14 cellular contexts compared by ENCODE assay signal in genomic region chr7:81173766-81174281, GRCh38.
DNase-seq lines count a peak whose midpoint lies in the region; ATAC-seq, FAIRE-seq and TF ChIP-seq lines count a peak whose summit lies in the region.
"Had no signal": no experiment of that assay in that cellular context is flagged by ENCODE, and none has a peak within 500 bp of the region (broad histone marks: within the 10 kb centered on the region; RNA-seq: fewer than 3 reads in every experiment).

No MANE protein-coding gene starts in this region.

- no peaks in the 10 kb centered on the region for H3K36me3 ChIP-seq in Panc1 (ENCODE audit: control insufficient read depth, insufficient read depth, low read length)
- no peaks in the 10 kb centered on the region for H3K36me3 ChIP-seq in pancreas

- H3K4me3 ChIP-seq in Panc1 (ENCODE audit: low read depth in 2 of 2, low read length in 2 of 2): peak overlapping the region in 1 of 2 experiments; percentile 45; a peak in 2 of 4 replicates
- H3K4me3 ChIP-seq in pancreas: no peak overlapping the region

- TF ChIP-seq CTCF in Panc1 (IDR thresholded peaks at IDR 0.05) (no peak), pancreas (IDR thresholded peaks at IDR 0.05) (no peak)

- H3K9me3 ChIP-seq in Panc1 (ENCODE audit: control insufficient read depth, insufficient read depth, low read depth, low read length): peaks cover 6% of the 10 kb centered on the region; the same call in 1 of the 2 replicates
- H3K9me3 ChIP-seq in pancreas: no peaks in the 10 kb centered on the region

- H3K27me3 ChIP-seq in Panc1 (ENCODE audit: control insufficient read depth, insufficient read depth, low read length) (no peaks in the 10 kb centered on the region), pancreas (no peaks in the 10 kb centered on the region)

- in situ Hi-C loops in Panc1 (cut with HindIII; ENCODE audit: low pct_unique_long_range_greater_than_20kb, low sequenced_read_pairs): no loop called here

- WGBS in pancreas, 2 donors: 12 to 14% methylated on average over 7 of the region's 7 CpGs

- CTCF ChIA-PET in Panc1 (lab: Charles Lee): no interaction called here

- intact Hi-C loops in Panc1 (cut with micrococcal nuclease; ENCODE audit: unreplicated experiment) (loop anchor here (5.0 kb wide), 1 partner anchor 252 kb away; no protein-coding TSS in a partner anchor), pancreas (cut with DNase I) (no loop called here)

- peaks cover 22% of the 10 kb centered on the region for H3K4me1 ChIP-seq in Panc1 (ENCODE audit: control insufficient read depth, insufficient read depth, low read length)
- H3K4me1 ChIP-seq in pancreas: peaks cover 0 to 6% (median 4%) of the 10 kb centered on the region in 3 donors

- no peak for FAIRE-seq in pancreas (lab: Jason Lieb, UNC)

- BruUV-seq in Panc1 (replicated peaks; lab: Mats Ljungman, UMichigan): no TSS peak

- H3K27ac ChIP-seq in Panc1 (ENCODE audit: low read length) (peak overlapping the region; percentile 98), epithelial cell of prostate (peak overlapping the region; percentile 35), pancreas (no peak overlapping the region)

- peak; percentile 98 for ATAC-seq in Panc1
- ATAC-seq in pancreas: peak; percentile 71 to 99 (median 96)
- ATAC-seq in GM21528 (IDR thresholded peaks at IDR 0.05; ENCODE audit: low FRiP score, unreplicated experiment): no peak

- POLR2A ChIA-PET in Panc1 (lab: Charles Lee): no interaction called here

- DNase-seq in DMS114 treated with DMSO at 0.1 percent for 48 hours (lab: John Stamatoyannopoulos, UW; ENCODE audit: unreplicated experiment) (peak; percentile 74), Panc1 (ENCODE audit: low read depth, low spot score) (peak; percentile 38), epithelial cell of prostate (ENCODE audit: low read depth, low spot score) (no peak), pancreas (peak in 3 of 6 donors; percentile 13 to 30 (median 21)), cerebellar nuclear complex (lab: John Stamatoyannopoulos, UW) (no peak), NCI-H69 (lab: John Stamatoyannopoulos, UW) (no peak), T-helper 1 cell (no peak)
- DNase-seq: anterior cingulate cortex, COR-L47, head of caudate nucleus, Karpas-422, NCI-H526, T-helper 2 cell had no signal

Comparison
In these comparisons a context has a peak if more than half of its experiments do, and no peak if none do; other contexts are left out.
1. DNase-seq: peak in DMS114 treated with DMSO at 0.1 percent for 48 hours (single experiment) and Panc1 (single experiment); none in epithelial cell of prostate (single experiment), cerebellar nuclear complex (0 of 2), NCI-H69 (single experiment) and T-helper 1 cell (0 of 5).
2. H3K27ac ChIP-seq: peak in Panc1 (single experiment) and epithelial cell of prostate (single experiment); none in pancreas (0 of 4).